ENCODE assay signal across 17 cellular contexts in genomic region chr11:29255401-29255800, GRCh38.
"Had no signal": no experiment of that assay in that cellular context is flagged by ENCODE, and none has a peak within 500 bp of the region (broad histone marks: within the 10 kb centered on the region; RNA-seq: fewer than 3 reads in every experiment).

No MANE protein-coding gene starts in this region.

- H3K4me1 Mint-ChIP-seq: activated CD4-positive, alpha-beta T cell treated with anti-CD3 and anti-CD28 coated beads for 36 hours; activated CD8-positive, alpha-beta memory T cell treated with anti-CD3 and anti-CD28 coated beads, Interleukin-2, amount 10 ng/mL, durations not matched to agents 7 days and 5 days; activated naive CD4-positive, alpha-beta T cell treated with anti-CD3 and anti-CD28 coated beads, Interleukin-2, amount 50 U/mL, for 24 hours; nephron progenitor cell had no signal

- H3K4me1 ChIP-seq: heart right ventricle, lower lobe of right lung, right atrium auricular region had no signal

- ATAC-seq: activated CD4-positive, alpha-beta T cell treated with anti-CD3 and anti-CD28 coated beads for 36 hours; activated CD8-positive, alpha-beta memory T cell treated with anti-CD3 and anti-CD28 coated beads, Interleukin-2, amount 10 ng/mL, durations not matched to agents 7 days and 5 days; heart right ventricle; left colon; lower lobe of right lung; stimulated activated naive CD8-positive, alpha-beta T cell treated with anti-CD3 and anti-CD28 coated beads, Interleukin-15, Interleukin-2, amounts not matched to agents 100 U/mL and 50 U/mL, for 24 hours had no signal

- H3K27ac Mint-ChIP-seq: activated CD4-positive, alpha-beta memory T cell treated with anti-CD3 and anti-CD28 coated beads for 36 hours; activated CD4-positive, alpha-beta T cell treated with anti-CD3 and anti-CD28 coated beads for 36 hours; activated CD8-positive, alpha-beta memory T cell treated with anti-CD3 and anti-CD28 coated beads, Interleukin-2, amount 10 ng/mL, durations not matched to agents 7 days and 5 days; activated naive CD4-positive, alpha-beta T cell treated with anti-CD3 and anti-CD28 coated beads, Interleukin-2, amount 50 U/mL, for 24 hours; nephron progenitor cell; progenitor cell of endocrine pancreas had no signal

- H3K27me3 ChIP-seq: heart right ventricle, right atrium auricular region had no signal

- H3K36me3 Mint-ChIP-seq: activated CD4-positive, alpha-beta memory T cell treated with anti-CD3 and anti-CD28 coated beads for 36 hours; activated CD8-positive, alpha-beta memory T cell treated with anti-CD3 and anti-CD28 coated beads, Interleukin-2, amount 10 ng/mL, durations not matched to agents 7 days and 5 days; activated naive CD4-positive, alpha-beta T cell treated with anti-CD3 and anti-CD28 coated beads, Interleukin-2, amount 50 U/mL, for 24 hours had no signal

- H3K27me3 Mint-ChIP-seq: activated CD4-positive, alpha-beta memory T cell treated with anti-CD3 and anti-CD28 coated beads for 36 hours; activated CD4-positive, alpha-beta T cell treated with anti-CD3 and anti-CD28 coated beads for 36 hours; activated CD8-positive, alpha-beta memory T cell treated with anti-CD3 and anti-CD28 coated beads, Interleukin-2, amount 10 ng/mL, durations not matched to agents 7 days and 5 days; activated naive CD4-positive, alpha-beta T cell treated with anti-CD3 and anti-CD28 coated beads, Interleukin-2, amount 50 U/mL, for 24 hours; progenitor cell of endocrine pancreas had no signal

- H3K9me3 Mint-ChIP-seq: nephron progenitor cell had no signal

- H3K36me3 ChIP-seq: heart right ventricle, lower lobe of right lung, right atrium auricular region had no signal

- H3K4me3 ChIP-seq: heart right ventricle, lower lobe of right lung, right atrium auricular region had no signal

- H3K9me3 ChIP-seq: right atrium auricular region had no signal

- DNase-seq: activated CD4-positive, alpha-beta memory T cell treated with anti-CD3 and anti-CD28 coated beads for 36 hours; activated CD4-positive, alpha-beta T cell treated with anti-CD3 and anti-CD28 coated beads for 36 hours; activated CD8-positive, alpha-beta memory T cell treated with anti-CD3 and anti-CD28 coated beads, Interleukin-2, amount 10 ng/mL, durations not matched to agents 7 days and 5 days; activated effector memory CD4-positive, alpha-beta T cell treated with anti-CD3 and anti-CD28 coated beads, Interleukin-2, amount 50 U/mL, for 16 hours; activated T-cell treated with anti-CD3 and anti-CD28 coated beads, Interleukin-2, amount 50 U/mL, for 1 hour; effector CD8-positive, alpha-beta T cell; heart right ventricle; left colon; lower lobe of right lung; nephron progenitor cell; occipital lobe; small intestine; stimulated activated CD4-positive, alpha-beta T cell treated with anti-CD3 and anti-CD28 coated beads, Interleukin-4, amount 100 ng/mL, for 24 hours; stimulated activated naive CD8-positive, alpha-beta T cell treated with anti-CD3 and anti-CD28 coated beads, Interleukin-15, Interleukin-2, amounts not matched to agents 100 U/mL and 50 U/mL, for 24 hours had no signal

- H3K27ac ChIP-seq: heart right ventricle, lower lobe of right lung, right atrium auricular region had no signal

- H3K4me3 Mint-ChIP-seq: activated CD4-positive, alpha-beta memory T cell treated with anti-CD3 and anti-CD28 coated beads for 36 hours; activated CD4-positive, alpha-beta T cell treated with anti-CD3 and anti-CD28 coated beads for 36 hours; activated CD8-positive, alpha-beta memory T cell treated with anti-CD3 and anti-CD28 coated beads, Interleukin-2, amount 10 ng/mL, durations not matched to agents 7 days and 5 days; activated naive CD4-positive, alpha-beta T cell treated with anti-CD3 and anti-CD28 coated beads, Interleukin-2, amount 50 U/mL, for 24 hours; nephron progenitor cell had no signal
